ENCODE assay signal across 2 cellular contexts in the genomic region with DNA sequence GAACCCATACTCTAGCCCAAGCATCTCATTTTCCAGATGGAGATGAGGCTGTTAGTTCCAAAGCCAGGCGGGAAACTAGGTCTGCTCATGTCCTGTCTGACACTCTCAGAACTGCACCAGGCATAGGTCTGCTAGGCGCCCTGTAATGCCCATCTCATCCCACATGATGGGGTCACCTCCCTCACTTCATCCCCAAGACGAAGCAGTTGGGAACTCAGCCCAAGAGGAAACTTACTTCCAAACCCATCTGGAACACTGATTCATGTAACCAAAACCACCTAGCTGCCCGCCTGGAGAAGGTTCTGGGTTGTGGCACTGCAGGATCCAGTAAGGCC.
TF ChIP-seq lines count a peak whose summit lies in the region.

No MANE protein-coding gene starts in this region.

TF ChIP-seq in IMR-90, 13 proteins besides CTCF, POLR2A, EP300 and RAD21:
- no peak for TF ChIP-seq NFE2L2 (IDR thresholded peaks at IDR 0.05; ENCODE audit: low read depth, low read length)
- TF ChIP-seq MXI1 (IDR thresholded peaks at IDR 0.05; ENCODE audit: borderline replicate concordance, low read depth, low read length): no peak
- no peak for TF ChIP-seq BHLHE40 (IDR thresholded peaks at IDR 0.05; ENCODE audit: low read depth, low read length)
- TF ChIP-seq, protein P1, sequence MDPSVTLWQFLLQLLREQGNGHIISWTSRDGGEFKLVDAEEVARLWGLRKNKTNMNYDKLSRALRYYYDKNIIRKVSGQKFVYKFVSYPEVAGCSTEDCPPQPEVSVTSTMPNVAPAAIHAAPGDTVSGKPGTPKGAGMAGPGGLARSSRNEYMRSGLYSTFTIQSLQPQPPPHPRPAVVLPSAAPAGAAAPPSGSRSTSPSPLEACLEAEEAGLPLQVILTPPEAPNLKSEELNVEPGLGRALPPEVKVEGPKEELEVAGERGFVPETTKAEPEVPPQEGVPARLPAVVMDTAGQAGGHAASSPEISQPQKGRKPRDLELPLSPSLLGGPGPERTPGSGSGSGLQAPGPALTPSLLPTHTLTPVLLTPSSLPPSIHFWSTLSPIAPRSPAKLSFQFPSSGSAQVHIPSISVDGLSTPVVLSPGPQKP (IDR thresholded peaks at IDR 0.05; ENCODE audit: borderline replicate concordance, low read depth, low read length): no peak
- no peak for TF ChIP-seq RCOR1 (IDR thresholded peaks at IDR 0.05; ENCODE audit: insufficient replicate concordance, low read length)
- TF ChIP-seq CEBPB (IDR thresholded peaks at IDR 0.05; ENCODE audit: low read depth, low read length): no peak
- no peak for TF ChIP-seq SMC3 (IDR thresholded peaks at IDR 0.05; ENCODE audit: low read depth, low read length)
- TF ChIP-seq FOS (IDR thresholded peaks at IDR 0.05; ENCODE audit: low read depth, low read length): no peak
- no peak for TF ChIP-seq MAZ (IDR thresholded peaks at IDR 0.05; ENCODE audit: borderline replicate concordance, low read depth, low read length)
- TF ChIP-seq, protein P2, sequence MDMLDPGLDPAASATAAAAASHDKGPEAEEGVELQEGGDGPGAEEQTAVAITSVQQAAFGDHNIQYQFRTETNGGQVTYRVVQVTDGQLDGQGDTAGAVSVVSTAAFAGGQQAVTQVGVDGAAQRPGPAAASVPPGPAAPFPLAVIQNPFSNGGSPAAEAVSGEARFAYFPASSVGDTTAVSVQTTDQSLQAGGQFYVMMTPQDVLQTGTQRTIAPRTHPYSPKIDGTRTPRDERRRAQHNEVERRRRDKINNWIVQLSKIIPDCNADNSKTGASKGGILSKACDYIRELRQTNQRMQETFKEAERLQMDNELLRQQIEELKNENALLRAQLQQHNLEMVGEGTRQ (IDR thresholded peaks at IDR 0.05; ENCODE audit: low read depth, low read length): no peak
- no peak for TF ChIP-seq RFX5 (IDR thresholded peaks at IDR 0.05; ENCODE audit: low read depth, low read length)
- no peak for TF ChIP-seq CHD1 (IDR thresholded peaks at IDR 0.05; ENCODE audit: low read depth, low read length)
- TF ChIP-seq MAFK (IDR thresholded peaks at IDR 0.05; ENCODE audit: low read depth, low read length): no peak

TF ChIP-seq in H1, 55 proteins besides CTCF, POLR2A, EP300 and RAD21:
- TF ChIP-seq BACH1 (IDR thresholded peaks at IDR 0.05; ENCODE audit: low read length): no peak
- no peak for TF ChIP-seq GABPA (IDR thresholded peaks at IDR 0.05; ENCODE audit: borderline replicate concordance, insufficient read depth, low read length)
- no peak for TF ChIP-seq JUN (IDR thresholded peaks at IDR 0.05; ENCODE audit: low read depth, low read length)
- TF ChIP-seq RXRA (IDR thresholded peaks at IDR 0.05; ENCODE audit: insufficient read depth, low read depth, low read length): no peak
- no peak for TF ChIP-seq SP2 (IDR thresholded peaks at IDR 0.05; ENCODE audit: low read length)
- TF ChIP-seq RBBP5 (IDR thresholded peaks at IDR 0.05; ENCODE audit: borderline replicate concordance, low read depth, low read length): no peak
- TF ChIP-seq CHD1 (IDR thresholded peaks at IDR 0.05; ENCODE audit: low read depth, low read length): no peak
